ENCODE assay signal across 12 cellular contexts in genomic region chr9:37255944-37256862, GRCh38.
"Had no signal": no experiment of that assay in that cellular context is flagged by ENCODE, and none has a peak within 500 bp of the region (broad histone marks: within the 10 kb centered on the region; RNA-seq: fewer than 3 reads in every experiment).

No MANE protein-coding gene starts in this region.

- H2AFZ ChIP-seq: neural progenitor cell had no signal

- H3K4me1 ChIP-seq: colonic mucosa, gastrocnemius medialis, vagina had no signal

- DNase-seq: activated CD4-positive, alpha-beta T cell treated with anti-CD3 and anti-CD28 coated beads, Interleukin-2, amount 50 U/mL, for 48 hours; activated CD4-positive, CD25-positive, alpha-beta regulatory T cell treated with anti-CD3 and anti-CD28 coated beads, Interleukin-2, amount 50 U/mL, for 72 hours; caudate nucleus; colonic mucosa; gastrocnemius medialis; kidney glomerular epithelial cell; ovary; stimulated activated CD4-positive, alpha-beta T cell treated with anti-CD3 and anti-CD28 coated beads, Interleukin-4, amount 100 ng/mL, for 1 hour; stimulated activated CD8-positive, alpha-beta memory T cell treated with anti-CD3 and anti-CD28 coated beads, Interleukin-4, amount 100 ng/mL, for 48 hours; thyroid gland had no signal

- H3K36me3 ChIP-seq: colonic mucosa, gastrocnemius medialis, neural progenitor cell, ovary, thyroid gland, vagina had no signal

- H3K9me3 ChIP-seq: colonic mucosa, gastrocnemius medialis, ovary, thyroid gland, vagina had no signal

- H3K27me3 ChIP-seq: colonic mucosa, gastrocnemius medialis, neural progenitor cell, ovary, thyroid gland, vagina had no signal

- ATAC-seq: gastrocnemius medialis had no signal

- H3K4me2 ChIP-seq: neural progenitor cell had no signal

- H3K4me3 ChIP-seq: colonic mucosa, gastrocnemius medialis, neural progenitor cell, ovary, thyroid gland, vagina had no signal

- H3K9ac ChIP-seq: neural progenitor cell had no signal

- H3K27ac ChIP-seq: colonic mucosa, gastrocnemius medialis, neural progenitor cell, ovary, thyroid gland, vagina had no signal
